ENCODE assay signal across 1 cellular context in the genomic region with DNA sequence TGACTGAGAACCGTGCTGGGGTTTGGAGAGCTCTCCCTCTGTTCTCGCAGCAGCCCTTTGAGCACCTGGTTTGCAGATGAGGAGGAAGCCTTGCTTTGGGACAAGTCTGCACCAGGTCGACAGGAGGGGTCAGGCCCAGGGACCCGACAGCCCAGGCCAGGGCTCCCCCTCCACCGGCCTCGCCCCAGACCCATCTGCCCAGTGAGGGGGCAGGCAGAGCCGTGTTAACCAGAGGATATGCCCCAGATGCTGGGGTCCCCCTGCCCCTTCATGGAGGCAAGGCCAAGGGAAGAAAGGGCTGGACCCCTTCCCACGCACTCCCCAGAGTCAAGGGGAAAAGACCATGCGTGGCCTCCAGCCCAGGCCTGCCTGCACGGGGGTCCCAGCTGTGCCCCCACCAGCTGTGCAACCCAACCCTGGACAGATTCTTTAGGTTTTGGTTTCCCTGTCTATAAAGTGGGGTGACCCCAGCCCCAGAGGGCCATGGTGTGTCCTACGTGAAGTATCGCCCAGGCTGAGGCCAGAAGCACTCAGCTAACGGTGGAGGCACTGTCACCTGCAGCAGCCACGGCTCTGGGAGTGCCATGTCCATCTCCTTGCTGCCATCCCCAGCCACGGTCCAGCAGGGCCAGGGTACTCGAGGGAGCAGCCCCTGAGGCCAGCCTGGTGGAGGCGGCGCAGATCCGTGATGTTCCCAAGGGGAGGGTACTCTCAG.
TF ChIP-seq lines count a peak whose summit lies in the region.

No MANE protein-coding gene starts in this region.

TF ChIP-seq in IMR-90, 13 proteins besides CTCF, POLR2A, EP300 and RAD21 (continued from another document):
- TF ChIP-seq USF2 (IDR thresholded peaks at IDR 0.05; ENCODE audit: low read depth, low read length) (no peak), MAZ (IDR thresholded peaks at IDR 0.05; ENCODE audit: borderline replicate concordance, low read depth, low read length) (no peak), FOS (IDR thresholded peaks at IDR 0.05; ENCODE audit: low read depth, low read length) (no peak), MXI1 (IDR thresholded peaks at IDR 0.05; ENCODE audit: borderline replicate concordance, low read depth, low read length) (no peak), CHD1 (IDR thresholded peaks at IDR 0.05; ENCODE audit: low read depth, low read length) (no peak), BHLHE40 (IDR thresholded peaks at IDR 0.05; ENCODE audit: low read depth, low read length) (no peak), RFX5 (IDR thresholded peaks at IDR 0.05; ENCODE audit: low read depth, low read length) (no peak), SMC3 (IDR thresholded peaks at IDR 0.05; ENCODE audit: low read depth, low read length) (no peak)
